ENCODE assay signal across 21 cellular contexts in genomic region chr16:65388592-65388991, GRCh38.
A peak's percentile ranks its signal among the peaks of the same experiment; 100 is the strongest.
DNase-seq lines count a peak whose midpoint lies in the region; TF ChIP-seq lines count a peak whose summit lies in the region.
"Had no signal": no experiment of that assay in that cellular context is flagged by ENCODE, and none has a peak within 500 bp of the region (broad histone marks: within the 10 kb centered on the region; RNA-seq: fewer than 3 reads in every experiment).

No MANE protein-coding gene starts in this region.

- in situ Hi-C loops in astrocyte of the cerebellum (cut with HindIII; ENCODE audit: low sequenced_read_pairs): no loop called here

- DNase-seq in HCEC 1CT: peak; percentile 43
- peak; percentile 55 for DNase-seq in astrocyte of the cerebellum (ENCODE audit: low read depth)
- peak; percentile 55 for DNase-seq in fibroblast of pulmonary artery (ENCODE audit: low read depth)
- DNase-seq in smooth muscle cell of the brain vasculature (ENCODE audit: low read depth, low spot score): peak; percentile 64
- no peak for DNase-seq in SKM-1 treated with dmso at 0.1 percent for 144 hours (lab: John Stamatoyannopoulos, UW; ENCODE audit: unreplicated experiment)
- DNase-seq in kidney glomerular epithelial cell (lab: John Stamatoyannopoulos, UW): no peak
- no peak for DNase-seq in epidermal melanocyte (ENCODE audit: insufficient read length, low spot score)
- DNase-seq: activated CD4-positive, alpha-beta memory T cell treated with anti-CD3 and anti-CD28 coated beads, Interleukin-2, amount 10 ng/mL, durations not matched to agents 7 days and 5 days; adrenal gland; CD8-positive, alpha-beta T cell; DMS153; glutamatergic neuron; left colon; NCI-H1092; NCI-H187 treated with DMSO at 0.1 percent for 48 hours; NCI-H345; NCI-H82; Right ventricle myocardium superior; stimulated activated CD4-positive, alpha-beta T cell treated with anti-CD3 and anti-CD28 coated beads, Interleukin-1b, Interleukin-23, amount 100 ng/mL, for 48 hours; SW 1271 had no signal

- no peak overlapping the region for H3K4me3 ChIP-seq in astrocyte of the cerebellum (ENCODE audit: low read depth, low read length)
- no peak overlapping the region for H3K4me3 ChIP-seq in fibroblast of pulmonary artery (replicated peaks; ENCODE audit: low read depth, low read length)
- H3K4me3 ChIP-seq: adrenal gland, HAP-1 had no signal

- TF ChIP-seq CTCF in astrocyte of the cerebellum (IDR thresholded peaks at IDR 0.05; ENCODE audit: low read depth, low read length, missing control alignments) (no peak), fibroblast of pulmonary artery (IDR thresholded peaks at IDR 0.05; ENCODE audit: low read length, missing control alignments) (no peak)

Comparison
In these comparisons a context has a peak if more than half of its experiments do, and no peak if none do; other contexts are left out.
1. DNase-seq: peak in HCEC 1CT (single experiment), astrocyte of the cerebellum (single experiment), fibroblast of pulmonary artery (single experiment) and smooth muscle cell of the brain vasculature (single experiment); none in SKM-1 treated with dmso at 0.1 percent for 144 hours (single experiment), kidney glomerular epithelial cell (single experiment) and epidermal melanocyte (single experiment).